In the genomic region with DNA sequence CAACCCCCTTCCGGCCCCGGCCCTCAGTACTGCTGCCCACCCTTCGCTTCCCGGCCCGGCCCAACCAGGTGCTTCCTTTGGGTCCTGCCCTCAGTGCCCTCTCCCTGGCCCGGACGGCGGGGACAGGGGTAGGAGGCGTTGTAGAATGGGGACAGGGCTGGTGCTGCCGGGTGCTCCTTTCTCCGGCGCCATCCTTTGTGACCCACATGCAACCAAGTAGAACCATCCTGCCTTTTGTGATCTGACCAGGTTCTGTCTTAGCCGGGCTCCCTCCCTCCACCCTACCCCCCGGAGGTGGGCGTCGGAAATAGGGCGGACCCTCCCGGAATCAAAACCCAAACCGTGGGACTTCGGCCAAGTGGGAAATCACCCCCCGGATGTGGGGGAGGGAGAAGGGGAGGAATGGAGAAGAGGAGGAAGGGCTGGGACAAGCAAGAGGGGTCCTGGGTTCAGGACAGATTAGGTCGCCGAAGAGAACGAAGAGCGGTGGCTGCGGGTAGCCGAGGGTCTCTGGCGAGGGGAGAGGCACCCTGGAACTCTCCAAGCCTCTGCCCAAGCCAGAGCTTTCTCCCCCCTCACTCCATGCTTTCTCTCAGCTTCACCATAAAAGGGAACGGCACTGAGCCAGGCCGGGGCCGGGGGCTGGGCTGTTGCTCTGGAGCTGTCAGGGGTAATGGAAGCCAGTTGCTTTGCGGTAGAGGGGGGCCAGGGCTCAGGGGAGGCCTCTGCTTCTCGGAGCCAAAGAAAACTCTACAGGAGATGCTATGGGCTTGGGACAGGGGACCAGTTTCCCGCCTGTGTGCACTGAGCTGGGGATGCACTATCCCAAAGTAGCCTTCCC, we compare ENCODE assay signal across 8 cellular contexts. TPM values are rescaled to one million over a fixed set of nuclear protein-coding genes. Genes with fewer than 3 reads are reported as not detected.
A peak's percentile ranks its signal among the peaks of the same experiment; 100 is the strongest.
DNase-seq lines count a peak whose midpoint lies in the region; ATAC-seq, FAIRE-seq and TF ChIP-seq lines count a peak whose summit lies in the region.

No MANE protein-coding gene starts in this region.

- TF ChIP-seq EP300 in stomach (IDR thresholded peaks at IDR 0.05), result peak; percentile 68

- ATAC-seq in RWPE2 (ENCODE audit: low read depth), result peak; percentile 28

- H3K27me3 ChIP-seq in GM06990 (replicated peaks; ENCODE audit: control insufficient read depth, insufficient read depth, low read length) (no peaks in the 10 kb centered on the region), HAP-1 (ENCODE audit: low read depth) (0 out of 2 replicates have a peak, but pooled peaks cover 2% of the 10 kb centered on the region), RWPE2 (ENCODE audit: insufficient read depth, poor library complexity, severe bottlenecking) (no peaks in the 10 kb centered on the region), stomach (no peaks in the 10 kb centered on the region)

- in situ Hi-C loops in HAP-1 (cut with MboI; ENCODE audit: low sequenced_read_pairs), result no loop called here

- TF ChIP-seq POLR2A in stomach (IDR thresholded peaks at IDR 0.05), result no peak

- no peak for FAIRE-seq in frontal cortex (lab: Jason Lieb, UNC)

- DNase-seq in GM06990 (ENCODE audit: extremely low read depth, insufficient read length) (no peak), HAP-1 (ENCODE audit: low spot score in 2 of 2) (no peak), RWPE2 (ENCODE audit: low spot score) (no peak), coronary artery (ENCODE audit: low spot score) (peak; percentile 93), medulla oblongata (ENCODE audit: extremely low spot score) (peak; percentile 58), stomach (peak; percentile 37), NCI-H2029 (lab: John Stamatoyannopoulos, UW) (no peak), frontal cortex (ENCODE audit: low spot score in 2 of 2) (no peak)

- H3K27ac ChIP-seq in RWPE2 (ENCODE audit: poor library complexity, severe bottlenecking) (peak overlapping the region; percentile 49), coronary artery (peak overlapping the region; percentile 97 to 100), stomach (peak overlapping the region; percentile 83 to 94 (median 92))

- H3K36me3 ChIP-seq in GM06990 (ENCODE audit: control insufficient read depth, insufficient read depth, low read length), result peaks cover 15% of the 10 kb centered on the region
- peaks cover 33% of the 10 kb centered on the region for H3K36me3 ChIP-seq in HAP-1 (replicated peaks)
- H3K36me3 ChIP-seq in RWPE2 (ENCODE audit: low read depth), result peaks cover 34% of the 10 kb centered on the region
- peaks cover 0 to 30% (median 26%) of the 10 kb centered on the region in 4 donors for H3K36me3 ChIP-seq in stomach

- peak overlapping the region; percentile 74 for H3K4me3 ChIP-seq in GM06990 (replicated peaks; ENCODE audit: low read depth, low read length)
- peak overlapping the region; percentile 93 for H3K4me3 ChIP-seq in HAP-1
- H3K4me3 ChIP-seq in RWPE2 (ENCODE audit: severe bottlenecking), result peak overlapping the region; percentile 77
- H3K4me3 ChIP-seq in coronary artery, result peak overlapping the region; percentile 96
- H3K4me3 ChIP-seq in stomach, result peak overlapping the region; percentile 72 to 90 (median 77)

- H3K4me1 ChIP-seq in HAP-1, result peaks cover 8% of the 10 kb centered on the region
- H3K4me1 ChIP-seq in RWPE2 (ENCODE audit: insufficient read depth, poor library complexity, severe bottlenecking), result peaks cover 3% of the 10 kb centered on the region
- H3K4me1 ChIP-seq in stomach, result peaks cover 30 to 89% (median 74%) of the 10 kb centered on the region in 4 donors

- intact Hi-C loops in stomach (cut with DNase I; ENCODE audit: low total_unique reads), result no loop called here

- WGBS in stomach, 5 donors, result 5 to 11% (median 8%) methylated on average over 25 to 34 of the region's 34 CpGs

- no peak for TF ChIP-seq CTCF in GM06990 (IDR thresholded peaks at IDR 0.05; ENCODE audit: insufficient read depth, low read length, poor library complexity, severe bottlenecking)
- no peak for TF ChIP-seq CTCF in RWPE2 (IDR thresholded peaks at IDR 0.05; ENCODE audit: poor library complexity, severe bottlenecking)
- no peak for TF ChIP-seq CTCF in coronary artery (IDR thresholded peaks at IDR 0.05)
- no peak for TF ChIP-seq CTCF in stomach (IDR thresholded peaks at IDR 0.05)

- H3K9me3 ChIP-seq in HAP-1, result no peaks in the 10 kb centered on the region
- no peaks in the 10 kb centered on the region for H3K9me3 ChIP-seq in RWPE2 (ENCODE audit: severe bottlenecking)
- no peaks in the 10 kb centered on the region for H3K9me3 ChIP-seq in stomach

RNA-seq across cellular contexts. Expression of a gene that starts 0.8 kb away (rescaled TPM):
- total RNA-seq in stomach (100 to 1,000 TPM in 4 of 5 donors, 10 to 100 TPM in 1; 16.8 to 281 (median 134) TPM), frontal cortex (163 TPM)
- 100 to 1,000 TPM; 421 to 610 (median 506) TPM for polyA plus RNA-seq in stomach

RNA-seq across cellular contexts. Expression of a gene that starts 6.2 kb away (rescaled TPM):
- total RNA-seq in stomach, result 100 to 1,000 TPM in 2 of 5 donors, 10 to 100 TPM in 3; 17.5 to 208 (median 89.2) TPM
- polyA plus RNA-seq in stomach, result 10 to 100 TPM; 19.6 to 53.1 (median 31.1) TPM
- total RNA-seq in frontal cortex, result 4.1 TPM

RNA-seq across cellular contexts. Expression of a gene that starts 14.4 kb away (rescaled TPM):
- total RNA-seq in stomach, result 10 to 100 TPM in 1 of 5 donors, 1 to 10 TPM in 3, not detected in 1; 1.3 to 18.2 (median 3.0) TPM
- polyA plus RNA-seq in stomach, result 1 to 10 TPM; 3.5 to 5.9 (median 4.2) TPM
- 4.9 TPM for total RNA-seq in frontal cortex

RNA-seq across cellular contexts. Expression of a gene that starts 20.7 kb away (rescaled TPM):
- 10 to 100 TPM in 3 of 5 donors, 1 to 10 TPM in 2; 7.8 to 29.0 (median 11.6) TPM for total RNA-seq in stomach
- 10 to 100 TPM; 11.5 to 16.6 (median 13.6) TPM for polyA plus RNA-seq in stomach
- 13.5 TPM for total RNA-seq in frontal cortex

RNA-seq across cellular contexts. Expression of a gene that starts 39.4 kb away (rescaled TPM):
- total RNA-seq in stomach (100 to 1,000 TPM in 2 of 5 donors, 10 to 100 TPM in 3; 30.1 to 206 (median 89.5) TPM), frontal cortex (7.7 TPM)
- polyA plus RNA-seq in stomach, result 10 to 100 TPM; 17.1 to 35.1 (median 28.1) TPM

Comparison
In these comparisons a context has a peak if more than half of its experiments do, and no peak if none do; other contexts are left out.
1. DNase-seq: peak in coronary artery (single experiment), medulla oblongata (single experiment) and stomach (single experiment); none in GM06990 (single experiment), HAP-1 (0 of 2), RWPE2 (single experiment), NCI-H2029 (single experiment) and frontal cortex (0 of 2).
2. Peak in every context shown above with its lines, with median percentiles within 50 percentile points of each other: H3K4me3 ChIP-seq and H3K27ac ChIP-seq.